Comparison of ENCODE assay signal across 2 cellular contexts in genomic region chr5:58502032-58502431, GRCh38.
TF ChIP-seq lines count a peak whose summit lies in the region.

No MANE protein-coding gene starts in this region.

TF ChIP-seq in WTC11, 78 proteins besides CTCF, POLR2A, EP300 and RAD21 (continues in another document):
- no peak for TF ChIP-seq ATF1 (CRISPR knock-in tag; IDR thresholded peaks at IDR 0.05)
- no peak for TF ChIP-seq HMGA2 (CRISPR knock-in tag; IDR thresholded peaks at IDR 0.05)
- no peak for TF ChIP-seq ZNF425 (CRISPR knock-in tag; conservative IDR thresholded peaks at IDR 0.05)
- no peak for TF ChIP-seq NR2C2 (CRISPR knock-in tag; IDR thresholded peaks at IDR 0.05)
- no peak for TF ChIP-seq NFE2L1 (CRISPR knock-in tag; IDR thresholded peaks at IDR 0.05)
- no peak for TF ChIP-seq USF2 (CRISPR knock-in tag; IDR thresholded peaks at IDR 0.05)
- TF ChIP-seq JAZF1 (CRISPR knock-in tag; IDR thresholded peaks at IDR 0.05) = no peak
- no peak for TF ChIP-seq ATF3 (CRISPR knock-in tag; conservative IDR thresholded peaks at IDR 0.05)
- no peak for TF ChIP-seq USF1 (CRISPR knock-in tag; IDR thresholded peaks at IDR 0.05)
- no peak for TF ChIP-seq AFF4 (CRISPR knock-in tag; IDR thresholded peaks at IDR 0.05; ENCODE audit: borderline replicate concordance)
- no peak for TF ChIP-seq MLX (CRISPR knock-in tag; IDR thresholded peaks at IDR 0.05)

TF ChIP-seq in HepG2, 621 proteins besides CTCF, POLR2A, EP300 and RAD21:
- TF ChIP-seq STAG1 (CRISPR knock-in tag; IDR thresholded peaks at IDR 0.05) (peak; percentile 30), SIN3B (IDR thresholded peaks at IDR 0.05; ENCODE audit: low read length) (no peak)
